In the genomic region with DNA sequence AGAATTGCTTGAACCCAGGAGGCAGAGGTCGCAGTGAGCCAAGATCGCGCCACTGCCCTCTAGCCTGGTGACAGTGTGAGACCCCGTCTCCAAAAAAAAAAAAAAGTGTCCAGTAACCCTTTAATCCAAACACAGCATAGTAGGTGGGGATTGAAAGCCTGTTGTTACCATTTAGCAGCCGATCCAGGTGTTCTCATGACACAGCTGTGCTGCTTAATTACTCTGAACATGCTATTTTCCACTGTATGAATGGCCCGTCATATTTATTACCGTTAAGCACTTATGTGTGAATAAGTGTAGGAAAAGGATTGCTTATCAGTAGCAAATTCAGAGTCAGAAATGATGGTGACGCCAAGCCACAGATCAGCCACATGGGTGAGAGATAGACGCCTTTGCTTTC, we compare ENCODE assay signal across 16 cellular contexts.
"Had no signal": no experiment of that assay in that cellular context is flagged by ENCODE, and none has a peak within 500 bp of the region (broad histone marks: within the 10 kb centered on the region; RNA-seq: fewer than 3 reads in every experiment).

No MANE protein-coding gene starts in this region.

- H3K4me3 ChIP-seq: dorsolateral prefrontal cortex, gastroesophageal sphincter, heart right ventricle, transverse colon, vagina had no signal

- DNase-seq: dorsolateral prefrontal cortex; endodermal cell; heart right ventricle; left colon; occipital lobe; stimulated activated CD4-positive, alpha-beta T cell treated with anti-CD3 and anti-CD28 coated beads, Interleukin-15, amount 100 ng/mL, for 24 hours; stimulated activated CD4-positive, alpha-beta T cell treated with anti-CD3 and anti-CD28 coated beads, Interleukin-4, amount 100 ng/mL, for 1 hour; stimulated activated naive CD4-positive, alpha-beta T cell treated with Interleukin-2 at 50 U/mL for 16 hours; substantia nigra; transverse colon had no signal

- H3K9me3 ChIP-seq: gastroesophageal sphincter, heart right ventricle, transverse colon, vagina had no signal

- ATAC-seq: activated CD4-positive, CD25-positive, alpha-beta regulatory T cell treated with anti-CD3 and anti-CD28 coated beads, Interleukin-2, amount 50 U/mL, for 24 hours; gastroesophageal sphincter; heart right ventricle; left colon had no signal

- H3K4me1 ChIP-seq: gastroesophageal sphincter, vagina had no signal

- H3K27ac Mint-ChIP-seq: nephron had no signal

- H3K4me3 Mint-ChIP-seq: activated T-helper 1 cell treated with anti-CD3 and anti-CD28 coated beads, Interleukin-12 subunit alpha, Interleukin-12 subunit beta, Interleukin-2, Interleukin-4 antibody, amounts not matched to agents 30 ng/mL and 10 ng/mL and 1 ng/mL, durations not matched to agents 14 hours and 24 hours and 36 hours; endodermal cell; nephron had no signal

- H3K27ac ChIP-seq: gastroesophageal sphincter, vagina had no signal

- H3K27me3 ChIP-seq: dorsolateral prefrontal cortex, gastroesophageal sphincter, heart right ventricle, transverse colon, vagina had no signal

- H3K9me3 Mint-ChIP-seq: activated T-helper 1 cell treated with anti-CD3 and anti-CD28 coated beads, Interleukin-12 subunit alpha, Interleukin-12 subunit beta, Interleukin-2, Interleukin-4 antibody, amounts not matched to agents 30 ng/mL and 10 ng/mL and 1 ng/mL, durations not matched to agents 14 hours and 24 hours and 36 hours; endodermal cell; nephron; T-helper 1 cell treated with Interleukin-12 subunit alpha and Interleukin-12 subunit beta and Interleukin-4 antibody, amounts not matched to agents 30 μg/mL and 1 μg/mL, for 36 hours had no signal
